8 cellular contexts compared by ENCODE assay signal in genomic region chr1:220271706-220272046, GRCh38.
DNase-seq lines count a peak whose midpoint lies in the region; ATAC-seq and TF ChIP-seq lines count a peak whose summit lies in the region.

No MANE protein-coding gene starts in this region.

- peaks cover 24% of the 10 kb centered on the region for H3K4me1 ChIP-seq in ES-I3 (ENCODE audit: insufficient read depth, low read length)

- H3K9me3 ChIP-seq in ES-I3 (ENCODE audit: control insufficient read depth, insufficient read depth, low read length) = no peaks in the 10 kb centered on the region

- H3K36me3 ChIP-seq in ES-I3 (ENCODE audit: insufficient read depth, low read length) = peaks cover 3% of the 10 kb centered on the region; the same call in 1 of the 2 replicates

- DNase-seq in activated CD4-positive, alpha-beta T cell treated with anti-CD3 and anti-CD28 coated beads, Interleukin-2, amount 50 U/mL, for 48 hours = peak; percentile 22 to 37
- peak; percentile 29 for DNase-seq in hepatic stellate cell (ENCODE audit: low spot score)
- DNase-seq in stimulated activated CD4-positive, alpha-beta T cell treated with anti-CD3 and anti-CD28 coated beads, Interleukin-2, amount 100 ng/mL, for 24 hours = peak; percentile 19 to 32
- no peak for DNase-seq in T-helper 1 cell

- H3K9ac ChIP-seq in ES-I3 (ENCODE audit: low read depth, low read length) = peak overlapping the region; percentile 90

- peak; percentile 3 for ATAC-seq in HG02981 (IDR thresholded peaks at IDR 0.05; ENCODE audit: unreplicated experiment)
- no peak for ATAC-seq in GM18505 (IDR thresholded peaks at IDR 0.05; ENCODE audit: unreplicated experiment)
- ATAC-seq in GM21528 (IDR thresholded peaks at IDR 0.05; ENCODE audit: low FRiP score, unreplicated experiment) = no peak

- no peak for TF ChIP-seq POLR2A in GM18505 (IDR thresholded peaks at IDR 0.05; ENCODE audit: borderline replicate concordance, extremely low read depth, insufficient read depth, insufficient read length)

Comparison
In these comparisons a context has a peak if more than half of its experiments do, and no peak if none do; other contexts are left out.
1. DNase-seq: peak in activated CD4-positive, alpha-beta T cell treated with anti-CD3 and anti-CD28 coated beads, Interleukin-2, amount 50 U/mL, for 48 hours (2 of 2), hepatic stellate cell (single experiment) and stimulated activated CD4-positive, alpha-beta T cell treated with anti-CD3 and anti-CD28 coated beads, Interleukin-2, amount 100 ng/mL, for 24 hours (2 of 2); none in T-helper 1 cell (0 of 5).